22 cellular contexts compared by ENCODE assay signal in genomic region chr21:33110340-33110715, GRCh38. TPM values are rescaled to one million over a fixed set of nuclear protein-coding genes. Genes with fewer than 3 reads are reported as not detected.
DNase-seq lines count a peak whose midpoint lies in the region; ATAC-seq and TF ChIP-seq lines count a peak whose summit lies in the region.
"Had no signal": no experiment of that assay in that cellular context is flagged by ENCODE, and none has a peak within 500 bp of the region (broad histone marks: within the 10 kb centered on the region; RNA-seq: fewer than 3 reads in every experiment).

No MANE protein-coding gene starts in this region.

- no peaks in the 10 kb centered on the region for H3K9me3 Mint-ChIP-seq in endodermal cell
- H3K9me3 Mint-ChIP-seq: CD4-positive, CD25-positive, alpha-beta regulatory T cell had no signal

- H3K27ac Mint-ChIP-seq in endodermal cell = no peak overlapping the region
- H3K27ac Mint-ChIP-seq: B cell; CD4-positive, CD25-positive, alpha-beta regulatory T cell had no signal

- no peaks in the 10 kb centered on the region for H4K20me1 ChIP-seq in DND-41 (ENCODE audit: insufficient read depth, low read length)

- POLR2A ChIA-PET in HEK293 (lab: Yijun Ruan, JAX) = interaction anchor here (0.6 kb wide), 1 partner anchor 13 kb away, joined by 4 read pairs; no protein-coding TSS in a partner anchor

- no peak overlapping the region for H3K4me3 ChIP-seq in DND-41 (ENCODE audit: low read depth in 1 of 2, low read length in 2 of 2)
- no peak overlapping the region for H3K4me3 ChIP-seq in HEK293 (ENCODE audit: low read depth, low read length)
- no peak overlapping the region for H3K4me3 ChIP-seq in endodermal cell (ENCODE audit: low read length)
- no peak overlapping the region for H3K4me3 ChIP-seq in sigmoid colon

- 72 to 83% methylated on average over 3 to 9 of the region's 9 CpGs for WGBS in endodermal cell (ENCODE audit: insufficient coverage in 1 of 2, insufficient read length in 1 of 2), 2 experiments
- WGBS in sigmoid colon, 2 donors = 70% methylated on average over 9 of the region's 9 CpGs

- H3K36me3 Mint-ChIP-seq in endodermal cell (ENCODE audit: low read depth) = no peaks in the 10 kb centered on the region
- H3K36me3 Mint-ChIP-seq: CD4-positive, CD25-positive, alpha-beta regulatory T cell had no signal

- peak overlapping the region; percentile 33 for H3K4me3 Mint-ChIP-seq in endodermal cell
- H3K4me3 Mint-ChIP-seq: B cell had no signal

- H3K27me3 ChIP-seq in DND-41 (ENCODE audit: insufficient read depth, low read length, poor library complexity) (peaks cover 15% of the 10 kb centered on the region), endodermal cell (ENCODE audit: control insufficient read depth, insufficient read depth, low read length, poor library complexity, severe bottlenecking) (peaks cover 64% of the 10 kb centered on the region), sigmoid colon (peaks cover 12 to 72% (median 42%) of the 10 kb centered on the region in 3 donors)

- no peak overlapping the region for H2AFZ ChIP-seq in DND-41 (ENCODE audit: low read depth, low read length)

- H3K4me2 ChIP-seq in DND-41 (ENCODE audit: insufficient read depth, low read length) = peak overlapping the region; percentile 50; the same call in 1 of the 2 replicates

- CTCF ChIA-PET in HEK293 (lab: Yijun Ruan, JAX) = interaction anchor here (1.0 to 1.5 kb wide), 5 partner anchors 17 to 170 kb away, joined by 3 to 5 read pairs (median 3); no protein-coding TSS in a partner anchor

- no peak for ATAC-seq in DND-41 (ENCODE audit: insufficient read depth, low read depth)
- ATAC-seq in GM21825 (IDR thresholded peaks at IDR 0.05; ENCODE audit: unreplicated experiment) = no peak
- no peak for ATAC-seq in GM19351 (IDR thresholded peaks at IDR 0.05; ENCODE audit: unreplicated experiment)
- ATAC-seq: PC-3, SK-N-SH treated with all-trans-retinoic acid at 6 μM for 48 hours had no signal

- peaks cover 21% of the 10 kb centered on the region for H3K4me1 ChIP-seq in DND-41 (ENCODE audit: insufficient read depth, low read length)
- peaks cover 2% of the 10 kb centered on the region for H3K4me1 ChIP-seq in HEK293 (ENCODE audit: control insufficient read depth, insufficient read depth, low read length)
- H3K4me1 ChIP-seq in endodermal cell (ENCODE audit: control insufficient read depth, insufficient read depth, low read length) = no peaks in the 10 kb centered on the region
- peaks cover 0 to 10% (median 7%) of the 10 kb centered on the region in 4 donors for H3K4me1 ChIP-seq in sigmoid colon

- H3K9ac ChIP-seq in DND-41 (ENCODE audit: low read depth, low read length) (no peak overlapping the region), endodermal cell (ENCODE audit: extremely low read depth, low read length, poor library complexity, severe bottlenecking) (no peak overlapping the region)

- intact Hi-C loops in sigmoid colon (cut with DNase I) = no loop called here

- peaks cover 55% of the 10 kb centered on the region for H3K27me3 Mint-ChIP-seq in endodermal cell (ENCODE audit: insufficient read depth)

- H3K9me3 ChIP-seq in DND-41 (ENCODE audit: insufficient read depth, low read length, severe bottlenecking) (no peaks in the 10 kb centered on the region), HEK293 (ENCODE audit: control insufficient read depth, insufficient read depth, low read depth, low read length) (no peaks in the 10 kb centered on the region), endodermal cell (ENCODE audit: control insufficient read depth, low read length) (no peaks in the 10 kb centered on the region), sigmoid colon (no peaks in the 10 kb centered on the region)
- H3K9me3 ChIP-seq: SJCRH30 had no signal

- TF ChIP-seq EP300 in sigmoid colon (IDR thresholded peaks at IDR 0.05) = no peak

- no peak for TF ChIP-seq POLR2A in sigmoid colon (IDR thresholded peaks at IDR 0.05)

- DNase-seq in DND-41 = no peak
- DNase-seq in endodermal cell = no peak
- DNase-seq in sigmoid colon = peak; percentile 24
- DNase-seq in LoVo (ENCODE audit: low spot score) = no peak
- DNase-seq: CD4-positive, CD25-positive, alpha-beta regulatory T cell; NCI-H146; NCI-H1930; NCI-H2107; NCI-H446; NCI-H524 treated with DMSO at 0.1 percent for 48 hours; NCI-H774; PC-3 had no signal

- TF ChIP-seq CTCF in DND-41 (IDR thresholded peaks at IDR 0.05; ENCODE audit: borderline replicate concordance, extremely low read depth, low read length, poor library complexity, severe bottlenecking) = no peak
- no peak for TF ChIP-seq CTCF in HEK293 (tag by site-specific recombination; IDR thresholded peaks at IDR 0.05)
- TF ChIP-seq CTCF in endodermal cell (conservative IDR thresholded peaks at IDR 0.05) = no peak
- TF ChIP-seq CTCF in sigmoid colon (IDR thresholded peaks at IDR 0.05) = no peak

- H3K27ac ChIP-seq in DND-41 (ENCODE audit: low read length) (no peak overlapping the region), HEK293 (ENCODE audit: extremely low read depth, low read depth, low read length) (no peak overlapping the region), endodermal cell (ENCODE audit: low read depth, low read length) (no peak overlapping the region), sigmoid colon (no peak overlapping the region)
- H3K27ac ChIP-seq: SJCRH30 had no signal

- peaks cover 19% of the 10 kb centered on the region for H3K4me1 Mint-ChIP-seq in endodermal cell

- H3K36me3 ChIP-seq in DND-41 (ENCODE audit: insufficient read depth, low read length) (no peaks in the 10 kb centered on the region), HEK293 (ENCODE audit: control insufficient read depth in 2 of 2, insufficient read depth in 1 of 2, low read length in 2 of 2) (no peaks in the 10 kb centered on the region), endodermal cell (ENCODE audit: control insufficient read depth, insufficient read depth, low read length) (no peaks in the 10 kb centered on the region), sigmoid colon (no peaks in the 10 kb centered on the region)
- H3K36me3 ChIP-seq: SJCRH30 had no signal

- no peaks in the 10 kb centered on the region for H3K79me2 ChIP-seq in DND-41 (ENCODE audit: insufficient read depth, low read length)

TF ChIP-seq in HEK293, 187 proteins besides CTCF, POLR2A, EP300 and RAD21:
- TF ChIP-seq ZNF561 (tag by site-specific recombination; IDR thresholded peaks at IDR 0.05; ENCODE audit: borderline replicate concordance) = no peak
- no peak for TF ChIP-seq ZNF169 (tag by site-specific recombination; IDR thresholded peaks at IDR 0.05)
- TF ChIP-seq ZNF768 (tag by site-specific recombination; IDR thresholded peaks at IDR 0.05) = peak; percentile 88

RNA-seq across cellular contexts. Expression of gene OLIG1, which starts 40.4 kb away (rescaled TPM):
- total RNA-seq in endodermal cell = under 1 TPM in 1 of 2 donors, not detected in 1; 0.48 TPM
- 2.7 TPM for polyA plus RNA-seq in endodermal cell (2013, experiment 1 of 2)
- 3.6 TPM for polyA plus RNA-seq in endodermal cell (2013, experiment 2 of 2)
- not detected for total RNA-seq in sigmoid colon
- polyA plus RNA-seq in sigmoid colon = not detected
- total RNA-seq: B cell; CD4-positive, CD25-positive, alpha-beta regulatory T cell; Daoy; H4; HT-29; MCF 10A; PC-3 had no signal
- polyA plus RNA-seq: CD4-positive, CD25-positive, alpha-beta regulatory T cell had no signal
